ENCODE assay signal across 9 cellular contexts in genomic region chr6:154615483-154616025, GRCh38.
DNase-seq lines count a peak whose midpoint lies in the region; ATAC-seq, FAIRE-seq and TF ChIP-seq lines count a peak whose summit lies in the region.
"Had no signal": no experiment of that assay in that cellular context is flagged by ENCODE, and none has a peak within 500 bp of the region (broad histone marks: within the 10 kb centered on the region; RNA-seq: fewer than 3 reads in every experiment).

No MANE protein-coding gene starts in this region.

- no TSS peak for BruUV-seq in HepG2 (replicated peaks; lab: Mats Ljungman, UMichigan)

- WGBS in HepG2 (ENCODE audit: low lambda C conversion rate), result 28% methylated on average over 15 of the region's 16 CpGs

- H3K27ac Mint-ChIP-seq in natural killer cell, result no peak overlapping the region
- H3K27ac Mint-ChIP-seq in activated CD4-positive, alpha-beta memory T cell treated with anti-CD3 and anti-CD28 coated beads, Interleukin-2, amount 10 ng/mL, durations not matched to agents 7 days and 5 days, result no peak overlapping the region

- intact Hi-C loops in HepG2 (cut with micrococcal nuclease; ENCODE audit: unreplicated experiment), result no loop called here
- intact Hi-C loops in natural killer cell (cut with micrococcal nuclease), result no loop called here

- no peaks in the 10 kb centered on the region for H3K9me3 Mint-ChIP-seq in natural killer cell
- H3K9me3 Mint-ChIP-seq in activated CD4-positive, alpha-beta memory T cell treated with anti-CD3 and anti-CD28 coated beads, Interleukin-2, amount 10 ng/mL, durations not matched to agents 7 days and 5 days, result no peaks in the 10 kb centered on the region
- H3K9me3 Mint-ChIP-seq: neural crest cell had no signal

- no peak overlapping the region for H2AFZ ChIP-seq in HepG2 (ENCODE audit: low read length)

- peak; percentile 89 for ATAC-seq in HepG2
- ATAC-seq in GM21390 (IDR thresholded peaks at IDR 0.05; ENCODE audit: unreplicated experiment), result no peak
- no peak for ATAC-seq in natural killer cell

- no peaks in the 10 kb centered on the region for H3K79me2 ChIP-seq in HepG2 (ENCODE audit: insufficient read depth, low read length)

- in situ Hi-C loops in HepG2 (cut with HindIII; ENCODE audit: extremely low pct_ligation_motif_present, low pct_unique_long_range_greater_than_20kb), result no loop called here

- H3K4me3 Mint-ChIP-seq in natural killer cell, result no peak overlapping the region
- no peak overlapping the region for H3K4me3 Mint-ChIP-seq in activated CD4-positive, alpha-beta memory T cell treated with anti-CD3 and anti-CD28 coated beads, Interleukin-2, amount 10 ng/mL, durations not matched to agents 7 days and 5 days
- H3K4me3 Mint-ChIP-seq: neural crest cell had no signal

- no peak overlapping the region for H3K27ac ChIP-seq in HepG2 (ENCODE audit: extremely low read length, insufficient read depth, low read length)

- no peaks in the 10 kb centered on the region for H4K20me1 ChIP-seq in HepG2 (ENCODE audit: insufficient read depth, low read length)

- DNase-seq in DMS53 (lab: John Stamatoyannopoulos, UW) (peak; percentile 93), NCI-H2107 treated with DMSO at 0.1 percent for 48 hours (lab: John Stamatoyannopoulos, UW; ENCODE audit: unreplicated experiment) (peak; percentile 69), brain pericyte (ENCODE audit: low read depth, low spot score) (peak; percentile 48), HepG2 (ENCODE audit: low spot score) (peak; percentile 35), natural killer cell (no peak), T1000 (lab: John Stamatoyannopoulos, UW) (no peak)
- DNase-seq in activated CD4-positive, alpha-beta memory T cell treated with anti-CD3 and anti-CD28 coated beads, Interleukin-2, amount 10 ng/mL, durations not matched to agents 7 days and 5 days, result no peak

- CTCF ChIA-PET in HepG2 (lab: Yijun Ruan, JAX; ENCODE audit: low intra/inter-chr PET ratio, low total read pairs), result no interaction called here
- CTCF ChIA-PET in activated CD4-positive, alpha-beta memory T cell treated with anti-CD3 and anti-CD28 coated beads, Interleukin-2, amount 10 ng/mL, durations not matched to agents 7 days and 5 days (lab: Charles Lee), result no interaction called here

- peaks cover 7 to 11% of the 10 kb centered on the region in 2 donors for H3K27me3 Mint-ChIP-seq in natural killer cell (ENCODE audit: low read depth in 2 of 2)
- peaks cover 3% of the 10 kb centered on the region for H3K27me3 Mint-ChIP-seq in activated CD4-positive, alpha-beta memory T cell treated with anti-CD3 and anti-CD28 coated beads, Interleukin-2, amount 10 ng/mL, durations not matched to agents 7 days and 5 days

- H3K4me1 Mint-ChIP-seq in natural killer cell, result no peaks in the 10 kb centered on the region
- H3K4me1 Mint-ChIP-seq in activated CD4-positive, alpha-beta memory T cell treated with anti-CD3 and anti-CD28 coated beads, Interleukin-2, amount 10 ng/mL, durations not matched to agents 7 days and 5 days, result no peaks in the 10 kb centered on the region
- H3K4me1 Mint-ChIP-seq: neural crest cell had no signal

- H3K4me3 ChIP-seq in HepG2 (replicated peaks in 1 of 3; ENCODE audit: insufficient read depth in 1 of 3, low read depth in 2 of 3, low read length in 3 of 3), result no peak overlapping the region

- no peak for FAIRE-seq in HepG2 (lab: Jason Lieb, UNC)

- H3K27me3 ChIP-seq in HepG2 (ENCODE audit: control insufficient read depth in 1 of 2, insufficient read depth in 2 of 2, low read length in 2 of 2), result no peaks in the 10 kb centered on the region; a peak in 1 of 5 replicates

- H3K9ac ChIP-seq in HepG2 (ENCODE audit: insufficient read depth, low read depth, low read length), result no peak overlapping the region

- no peak for TF ChIP-seq RAD21 in HepG2 (CRISPR knock-in tag; IDR thresholded peaks at IDR 0.05)

- TF ChIP-seq CTCF in HepG2 (CRISPR knock-in tag; IDR thresholded peaks at IDR 0.05), result peak; percentile 53
- TF ChIP-seq CTCF in natural killer cell (IDR thresholded peaks at IDR 0.05), result no peak

- TF ChIP-seq EP300 in HepG2 (IDR thresholded peaks at IDR 0.05; ENCODE audit: low read depth in 2 of 2, low read length in 2 of 2) (no peak), HepG2 (CRISPR knock-in tag; IDR thresholded peaks at IDR 0.05; ENCODE audit: borderline replicate concordance) (no peak)

- POLR2A ChIA-PET in HepG2 (lab: Yijun Ruan, JAX), result no interaction called here
- POLR2A ChIA-PET in activated CD4-positive, alpha-beta memory T cell treated with anti-CD3 and anti-CD28 coated beads, Interleukin-2, amount 10 ng/mL, durations not matched to agents 7 days and 5 days (lab: Charles Lee), result no interaction called here

- H3K9me3 ChIP-seq in HepG2 (ENCODE audit: low read length), result no peaks in the 10 kb centered on the region

- H3K4me1 ChIP-seq in HepG2 (ENCODE audit: insufficient read depth, low read length), result peaks cover 5% of the 10 kb centered on the region; the same call in 1 of the 2 replicates

- H3K36me3 ChIP-seq in HepG2 (replicated peaks in 1 of 2; ENCODE audit: control insufficient read depth in 1 of 2, insufficient read depth in 2 of 2, low read length in 2 of 2), result no peaks in the 10 kb centered on the region

- H3K36me3 Mint-ChIP-seq in natural killer cell, result no peaks in the 10 kb centered on the region
- H3K36me3 Mint-ChIP-seq in activated CD4-positive, alpha-beta memory T cell treated with anti-CD3 and anti-CD28 coated beads, Interleukin-2, amount 10 ng/mL, durations not matched to agents 7 days and 5 days (ENCODE audit: low read depth), result no peaks in the 10 kb centered on the region

- TF ChIP-seq POLR2A in HepG2 (IDR thresholded peaks at IDR 0.05; ENCODE audit: insufficient read depth in 1 of 2, low read depth in 2 of 2, low read length in 2 of 2), result no peak

- peak overlapping the region; percentile 43 for H3K4me2 ChIP-seq in HepG2 (ENCODE audit: low read depth, low read length)

TF ChIP-seq in HepG2, 621 proteins besides CTCF, POLR2A, EP300 and RAD21 (continues in another document):
- no peak for TF ChIP-seq PCBP1 (IDR thresholded peaks at IDR 0.05; ENCODE audit: borderline replicate concordance, low read depth, low read length)
- no peak for TF ChIP-seq UBTF (CRISPR knock-in tag; IDR thresholded peaks at IDR 0.05)
- no peak for TF ChIP-seq ETS1 (CRISPR knock-in tag; IDR thresholded peaks at IDR 0.05)
- TF ChIP-seq ZBTB33 (CRISPR knock-in tag; IDR thresholded peaks at IDR 0.05), result peak; percentile 50; the same call in 1 of the 2 replicates
- peak; percentile 31 for TF ChIP-seq AGO1 (IDR thresholded peaks at IDR 0.05; ENCODE audit: low read depth, low read length, poor library complexity, severe bottlenecking)
- TF ChIP-seq ETV5 (CRISPR knock-in tag; IDR thresholded peaks at IDR 0.05; ENCODE audit: borderline replicate concordance), result 0 out of 2 replicates have a peak, but pooled peaks have one; percentile 8

Comparison
In these comparisons a context has a peak if more than half of its experiments do, and no peak if none do; other contexts are left out.
1. DNase-seq: peak in DMS53 (single experiment), NCI-H2107 treated with DMSO at 0.1 percent for 48 hours (single experiment), brain pericyte (single experiment) and HepG2 (single experiment); none in natural killer cell (single experiment), activated CD4-positive, alpha-beta memory T cell treated with anti-CD3 and anti-CD28 coated beads, Interleukin-2, amount 10 ng/mL, durations not matched to agents 7 days and 5 days (single experiment) and T1000 (single experiment).